In genomic region chr5:137752873-137753226, GRCh38 we compare ENCODE assay signal across 1 cellular context.
TF ChIP-seq lines count a peak whose summit lies in the region.

No MANE protein-coding gene starts in this region.

TF ChIP-seq in HepG2, 621 proteins besides CTCF, POLR2A, EP300 and RAD21:
- TF ChIP-seq ZNF878 (CRISPR knock-in tag; IDR thresholded peaks at IDR 0.05), result 0 out of 2 replicates have a peak, but pooled peaks have one; percentile 36
- TF ChIP-seq, protein P1, sequence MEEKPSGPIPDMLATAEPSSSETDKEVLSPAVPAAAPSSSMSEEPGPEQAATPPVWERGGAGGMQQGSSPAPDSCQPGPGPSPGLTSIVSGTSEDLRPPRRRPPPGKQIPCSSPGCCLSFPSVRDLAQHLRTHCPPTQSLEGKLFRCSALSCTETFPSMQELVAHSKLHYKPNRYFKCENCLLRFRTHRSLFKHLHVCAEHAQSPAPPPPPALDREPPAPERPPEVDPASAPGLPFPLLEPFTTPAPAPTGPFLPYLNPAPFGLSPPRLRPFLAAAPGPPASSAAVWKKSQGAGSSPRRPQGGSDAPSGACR (CRISPR knock-in tag; IDR thresholded peaks at IDR 0.05), result 0 out of 2 replicates have a peak, but pooled peaks have one; percentile 2
- no peak for TF ChIP-seq ZNF124 (CRISPR knock-in tag; IDR thresholded peaks at IDR 0.05)
- peak; percentile 83 for TF ChIP-seq PATZ1 (CRISPR knock-in tag; IDR thresholded peaks at IDR 0.05)
- no peak for TF ChIP-seq KDM5A (IDR thresholded peaks at IDR 0.05; ENCODE audit: borderline replicate concordance, low read length)
